Comparison of ENCODE assay signal across 8 cellular contexts in genomic region chr16:566475-567361, GRCh38. TPM values are rescaled to one million over a fixed set of nuclear protein-coding genes. Genes with fewer than 3 reads are reported as not detected.
DNase-seq lines count a peak whose midpoint lies in the region; ATAC-seq and TF ChIP-seq lines count a peak whose summit lies in the region.

Gene NHLRC4, plus strand, starts transcription at chr16:567005. Its CDS starts 1,043 bp downstream, at chr16:568048.

- no peaks in the 10 kb centered on the region for H3K9me3 ChIP-seq in CD4-positive, alpha-beta memory T cell (ENCODE audit: control insufficient read depth in 1 of 2, low read length in 2 of 2)

- peaks cover 37% of the 10 kb centered on the region for H3K4me1 ChIP-seq in CD4-positive, alpha-beta memory T cell (ENCODE audit: insufficient read depth, low read length)
- H3K4me1 ChIP-seq in foreskin keratinocyte, result no peaks in the 10 kb centered on the region

- peaks cover 0 to 7% of the 10 kb centered on the region in 2 donors for H3K36me3 Mint-ChIP-seq in CD4-positive, alpha-beta memory T cell
- H3K36me3 Mint-ChIP-seq in activated T-cell treated with anti-CD3 and anti-CD28 coated beads, Interleukin-2, amount 50 U/mL, for 4 hours (ENCODE audit: insufficient read depth), result no peaks in the 10 kb centered on the region
- no peaks in the 10 kb centered on the region for H3K36me3 Mint-ChIP-seq in progenitor cell of endocrine pancreas (ENCODE audit: insufficient read depth)

- no peaks in the 10 kb centered on the region for H3K36me3 ChIP-seq in CD4-positive, alpha-beta memory T cell (ENCODE audit: insufficient read depth, low read length)

- intact Hi-C loops in CD4-positive, alpha-beta memory T cell (cut with micrococcal nuclease), result no loop called here

- H3K4me1 Mint-ChIP-seq in CD4-positive, alpha-beta memory T cell, result peaks cover 22 to 34% (median 29%) of the 10 kb centered on the region in 4 donors
- peaks cover 24% of the 10 kb centered on the region for H3K4me1 Mint-ChIP-seq in activated T-cell treated with anti-CD3 and anti-CD28 coated beads, Interleukin-2, amount 50 U/mL, for 4 hours (ENCODE audit: low read depth)
- H3K4me1 Mint-ChIP-seq in progenitor cell of endocrine pancreas (ENCODE audit: low read depth), result peaks cover 19% of the 10 kb centered on the region

- H3K27ac ChIP-seq in CD4-positive, alpha-beta memory T cell (ENCODE audit: low read depth, low read length), result peak within 1 kb of the TSS; percentile 38
- no peak within 1 kb of the TSS for H3K27ac ChIP-seq in foreskin keratinocyte

- CTCF ChIA-PET in CD4-positive, alpha-beta memory T cell (lab: Charles Lee; ENCODE audit: partially characterized antibody), result interaction anchor here (1.0 kb wide), 1 partner anchor 11 kb away, joined by 3 read pairs; no protein-coding TSS in a partner anchor

- H3K4me3 ChIP-seq in CD4-positive, alpha-beta memory T cell (ENCODE audit: low read length in 2 of 2), result peak within 1 kb of the TSS; percentile 3 to 36

- peaks cover 0 to 4% of the 10 kb centered on the region in 2 donors for H3K27me3 Mint-ChIP-seq in CD4-positive, alpha-beta memory T cell
- peaks cover 4% of the 10 kb centered on the region for H3K27me3 Mint-ChIP-seq in activated T-cell treated with anti-CD3 and anti-CD28 coated beads, Interleukin-2, amount 50 U/mL, for 4 hours (ENCODE audit: low read depth)
- peaks cover 9% of the 10 kb centered on the region for H3K27me3 Mint-ChIP-seq in progenitor cell of endocrine pancreas

- ATAC-seq in GM21529 (IDR thresholded peaks at IDR 0.05; ENCODE audit: unreplicated experiment) (peak; percentile 53), foreskin keratinocyte (peak; percentile 22)
- ATAC-seq in activated T-cell treated with anti-CD3 and anti-CD28 coated beads, Interleukin-2, amount 50 U/mL, for 4 hours, result peak; percentile 20 to 22

- TF ChIP-seq CTCF in foreskin keratinocyte (conservative IDR thresholded peaks at IDR 0.05) (no peak), progenitor cell of endocrine pancreas (IDR thresholded peaks at IDR 0.05; ENCODE audit: unreplicated experiment) (no peak)

- no peaks in the 10 kb centered on the region for H3K27me3 ChIP-seq in CD4-positive, alpha-beta memory T cell (ENCODE audit: insufficient read depth, low read length)
- H3K27me3 ChIP-seq in foreskin keratinocyte, result peaks cover 10% of the 10 kb centered on the region

- peak within 1 kb of the TSS; percentile 51 to 83 (median 71) for H3K4me3 Mint-ChIP-seq in CD4-positive, alpha-beta memory T cell
- H3K4me3 Mint-ChIP-seq in activated T-cell treated with anti-CD3 and anti-CD28 coated beads, Interleukin-2, amount 50 U/mL, for 4 hours, result peak within 1 kb of the TSS; percentile 68
- peak within 1 kb of the TSS; percentile 55 for H3K4me3 Mint-ChIP-seq in progenitor cell of endocrine pancreas (ENCODE audit: low read depth)

- peak within 1 kb of the TSS; percentile 60 to 88 (median 70) for H3K27ac Mint-ChIP-seq in CD4-positive, alpha-beta memory T cell
- H3K27ac Mint-ChIP-seq in progenitor cell of endocrine pancreas, result no peak within 1 kb of the TSS

- peak; percentile 43 to 59 (median 45) for DNase-seq in CD4-positive, alpha-beta memory T cell
- DNase-seq in NCI-H526 treated with DMSO at 0.1 percent for 48 hours (lab: John Stamatoyannopoulos, UW), result peak; percentile 17
- DNase-seq in activated T-cell treated with anti-CD3 and anti-CD28 coated beads, Interleukin-2, amount 50 U/mL, for 4 hours, result peak; percentile 24
- DNase-seq in foreskin keratinocyte, result no peak
- no peak for DNase-seq in progenitor cell of endocrine pancreas (ENCODE audit: low spot score, unreplicated experiment)
- no peak for DNase-seq in NCI-H524 (lab: John Stamatoyannopoulos, UW)
- no peak for DNase-seq in NCI-H1105 treated with DMSO at 0.1 percent for 48 hours (lab: John Stamatoyannopoulos, UW)

- POLR2A ChIA-PET in CD4-positive, alpha-beta memory T cell (lab: Charles Lee; ENCODE audit: partially characterized antibody), result interaction anchor here (0.9 to 1.6 kb wide), 5 partner anchors 21 to 70 kb away, joined by 3 to 7 read pairs (median 6); partner anchors contain the start of genes CAPN15, METTL26 and RAB40C

- peaks cover 0 to 6% (median 0%) of the 10 kb centered on the region in 8 donors for H3K9me3 Mint-ChIP-seq in CD4-positive, alpha-beta memory T cell
- H3K9me3 Mint-ChIP-seq in activated T-cell treated with anti-CD3 and anti-CD28 coated beads, Interleukin-2, amount 50 U/mL, for 4 hours, result no peaks in the 10 kb centered on the region
- H3K9me3 Mint-ChIP-seq in progenitor cell of endocrine pancreas (ENCODE audit: low read depth), result no peaks in the 10 kb centered on the region

RNA-seq across cellular contexts. Expression of gene NHLRC4, which starts in this region (rescaled TPM):
- total RNA-seq in CD4-positive, alpha-beta memory T cell, result 1 to 10 TPM; 2.4 to 3.2 TPM
- 1 to 10 TPM; 2.1 to 2.7 TPM for polyA plus RNA-seq in CD4-positive, alpha-beta memory T cell
- under 1 TPM; 0.13 to 0.18 (median 0.16) TPM for total RNA-seq in activated T-cell treated with anti-CD3 and anti-CD28 coated beads, Interleukin-2, amount 50 U/mL, for 4 hours
- total RNA-seq in foreskin keratinocyte (0.18 and 0.41 TPM in 2 replicates), progenitor cell of endocrine pancreas (0.51 and 1.4 TPM in 2 replicates)
- polyA plus RNA-seq in foreskin keratinocyte, result 0.10 and 0.20 TPM in 2 replicates

Comparison
In these comparisons a context has a peak if more than half of its experiments do, and no peak if none do; other contexts are left out.
1. Peak in DNase-seq and ATAC-seq in activated T-cell treated with anti-CD3 and anti-CD28 coated beads, Interleukin-2, amount 50 U/mL, for 4 hours; RNA of the gene not detected or under 1 TPM.
2. Peak in ATAC-seq in foreskin keratinocyte; RNA of the gene not detected or under 1 TPM.
3. DNase-seq: peak in CD4-positive, alpha-beta memory T cell (5 of 5) and NCI-H526 treated with DMSO at 0.1 percent for 48 hours (single experiment); none in foreskin keratinocyte (0 of 2), progenitor cell of endocrine pancreas (single experiment), NCI-H524 (0 of 2) and NCI-H1105 treated with DMSO at 0.1 percent for 48 hours (single experiment).
4. Peak in every context shown above with its lines, with median percentiles within 50 percentile points of each other: H3K4me3 Mint-ChIP-seq and ATAC-seq.